Comparison of ENCODE assay signal across 11 cellular contexts in genomic region chr5:41871866-41872265, GRCh38. TPM values are rescaled to one million over a fixed set of nuclear protein-coding genes. Genes with fewer than 3 reads are reported as not detected.
DNase-seq lines count a peak whose midpoint lies in the region; ATAC-seq and TF ChIP-seq lines count a peak whose summit lies in the region.
"Had no signal": no experiment of that assay in that cellular context is flagged by ENCODE, and none has a peak within 500 bp of the region (broad histone marks: within the 10 kb centered on the region; RNA-seq: fewer than 3 reads in every experiment).

No MANE protein-coding gene starts in this region.

- H3K4me1 Mint-ChIP-seq in T-helper 17 cell, result peaks cover 23% of the 10 kb centered on the region

- H3K4me3 Mint-ChIP-seq in T-helper 17 cell, result no peak overlapping the region

- H3K27me3 ChIP-seq in A673 (replicated peaks; ENCODE audit: insufficient read depth, low read depth, low read length, poor library complexity), result no peaks in the 10 kb centered on the region
- H3K27me3 ChIP-seq: testis had no signal

- POLR2A ChIA-PET in A673 (lab: Charles Lee; ENCODE audit: low non-redundant PET), result no interaction called here

- H3K4me3 ChIP-seq in A673 (ENCODE audit: low read depth, low read length, poor library complexity, severe bottlenecking), result no peak overlapping the region
- H3K4me3 ChIP-seq: testis had no signal

- DNase-seq in Daoy (ENCODE audit: low read depth) (peak; percentile 76), T-helper 17 cell (no peak), fibroblast of peridontal ligament (ENCODE audit: extremely low read depth) (peak; percentile 89), renal cortical epithelial cell (ENCODE audit: low read depth) (peak; percentile 79), SW 1271 (lab: John Stamatoyannopoulos, UW) (no peak), A673 (ENCODE audit: low spot score) (no peak)
- DNase-seq in activated CD8-positive, alpha-beta memory T cell treated with anti-CD3 and anti-CD28 coated beads, Interleukin-2, amount 50 U/mL, for 48 hours, result no peak
- DNase-seq: naive thymus-derived CD8-positive, alpha-beta T cell; testis had no signal

- no peak overlapping the region for H3K27ac ChIP-seq in A673 (ENCODE audit: low read depth, low read length, poor library complexity, severe bottlenecking)
- H3K27ac ChIP-seq: KMS-11, testis had no signal

- H3K9me3 ChIP-seq in T-helper 17 cell (ENCODE audit: control insufficient read depth, low read length, poor library complexity, severe bottlenecking) (no peaks in the 10 kb centered on the region), A673 (ENCODE audit: low read depth, low read length, poor library complexity, severe bottlenecking) (no peaks in the 10 kb centered on the region)
- H3K9me3 ChIP-seq: testis had no signal

- TF ChIP-seq CTCF in A673 (conservative IDR thresholded peaks at IDR 0.05; ENCODE audit: low read depth, low read length), result no peak

- H3K4me1 ChIP-seq in A673 (ENCODE audit: insufficient read depth, low read length, poor library complexity, severe bottlenecking), result peaks cover 11% of the 10 kb centered on the region

- H3K27me3 Mint-ChIP-seq in T-helper 17 cell, result no peaks in the 10 kb centered on the region
- H3K27me3 Mint-ChIP-seq: naive thymus-derived CD8-positive, alpha-beta T cell had no signal

- CTCF ChIA-PET in A673 (lab: Charles Lee), result no interaction called here

- intact Hi-C loops in A673 (cut with micrococcal nuclease; ENCODE audit: unreplicated experiment), result no loop called here

- peaks cover 2% of the 10 kb centered on the region for H3K36me3 Mint-ChIP-seq in T-helper 17 cell (ENCODE audit: low read depth)
- H3K36me3 Mint-ChIP-seq: naive thymus-derived CD8-positive, alpha-beta T cell had no signal

- BruUV-seq in A673 (replicated peaks; lab: Mats Ljungman, UMichigan), result no TSS peak

- H3K36me3 ChIP-seq in A673 (ENCODE audit: insufficient read depth, low read length, poor library complexity, severe bottlenecking), result no peaks in the 10 kb centered on the region

- peak overlapping the region; percentile 93 for H3K27ac Mint-ChIP-seq in T-helper 17 cell

- no peak for ATAC-seq in T-helper 17 cell
- ATAC-seq in HG03095 (IDR thresholded peaks at IDR 0.05; ENCODE audit: unreplicated experiment), result no peak
- ATAC-seq: naive thymus-derived CD8-positive, alpha-beta T cell had no signal

RNA-seq across cellular contexts. Expression of gene OXCT1, which starts 1.6 kb away (rescaled TPM):
- total RNA-seq in Daoy (2014; rRNA removed; shearing (Covaris generic)), result 24.5 and 43.8 TPM in 2 replicates
- total RNA-seq in T-helper 17 cell (10 to 100 TPM; 24.4 to 26.5 TPM), renal cortical epithelial cell (20.5 and 23.5 TPM in 2 replicates), A673 (2021) (48.4 and 49.8 TPM in 2 replicates)

RNA-seq across cellular contexts. Expression of gene RIMOC1, which starts 32.3 kb away (rescaled TPM):
- total RNA-seq in Daoy (2014; rRNA removed; shearing (Covaris generic)), result 8.1 and 9.9 TPM in 2 replicates
- total RNA-seq in T-helper 17 cell (10 to 100 TPM; 13.5 to 13.8 TPM), renal cortical epithelial cell (13.0 and 18.1 TPM in 2 replicates), A673 (2021) (43.4 and 48.3 TPM in 2 replicates)

RNA-seq across cellular contexts. Expression of gene FBXO4, which starts 53.2 kb away (rescaled TPM):
- 9.8 and 14.8 TPM in 2 replicates for total RNA-seq in Daoy (2014; rRNA removed; shearing (Covaris generic))
- total RNA-seq in T-helper 17 cell (10 to 100 TPM; 10.5 to 10.8 TPM), renal cortical epithelial cell (11.1 and 18.6 TPM in 2 replicates), A673 (2021) (9.6 and 12.6 TPM in 2 replicates)

Comparison
In these comparisons a context has a peak if more than half of its experiments do, and no peak if none do; other contexts are left out.
1. DNase-seq: peak in Daoy (single experiment), fibroblast of peridontal ligament (single experiment) and renal cortical epithelial cell (single experiment); none in T-helper 17 cell (0 of 3), SW 1271 (0 of 2), activated CD8-positive, alpha-beta memory T cell treated with anti-CD3 and anti-CD28 coated beads, Interleukin-2, amount 50 U/mL, for 48 hours (single experiment) and A673 (single experiment).